In genomic region chr19:12800873-12801465, GRCh38 we compare ENCODE assay signal across 8 cellular contexts. TPM values are rescaled to one million over a fixed set of nuclear protein-coding genes. Genes with fewer than 3 reads are reported as not detected.
DNase-seq lines count a peak whose midpoint lies in the region; TF ChIP-seq lines count a peak whose summit lies in the region.

No MANE protein-coding gene starts in this region.

- H3K4me3 ChIP-seq in GM12864 (ENCODE audit: low read depth, low read length), result peak overlapping the region; percentile 77
- H3K4me3 ChIP-seq in SJSA1, result peak overlapping the region; percentile 15
- peak overlapping the region; percentile 93 for H3K4me3 ChIP-seq in ectodermal cell (ENCODE audit: insufficient read depth, low read depth, low read length)
- peak overlapping the region; percentile 61 to 94 for H3K4me3 ChIP-seq in muscle layer of colon (ENCODE audit: low read depth in 1 of 2, low read length in 2 of 2)

- DNase-seq in GM12864 (ENCODE audit: low read depth) (no peak), SJSA1 (ENCODE audit: low read depth in 1 of 2, low spot score in 2 of 2) (no peak), NCI-H1930 (lab: John Stamatoyannopoulos, UW) (no peak), NCI-H187 treated with DMSO at 0.1 percent for 48 hours (lab: John Stamatoyannopoulos, UW) (no peak), NCI-H446 treated with DMSO at 0.1 percent for 48 hours (lab: John Stamatoyannopoulos, UW) (no peak)
- no peak for DNase-seq in NK-92 treated with Interleukin-12 subunit alpha and Interleukin-12 subunit beta, amount 100 ng/mL, for 24 hours (lab: John Stamatoyannopoulos, UW)

- 4 to 5% methylated on average over 38 of the region's 38 CpGs for WGBS in ectodermal cell, 2 experiments

- peaks cover 12% of the 10 kb centered on the region for H3K4me1 ChIP-seq in SJSA1 (replicated peaks)
- H3K4me1 ChIP-seq in ectodermal cell (ENCODE audit: control insufficient read depth, insufficient read depth, low read length), result peaks cover 16% of the 10 kb centered on the region
- H3K4me1 ChIP-seq in muscle layer of colon (ENCODE audit: insufficient read depth, low read length), result peaks cover 23% of the 10 kb centered on the region

- H3K9me3 ChIP-seq in SJSA1 (replicated peaks) (no peaks in the 10 kb centered on the region), ectodermal cell (ENCODE audit: control insufficient read depth, low read length) (no peaks in the 10 kb centered on the region), muscle layer of colon (ENCODE audit: low read length) (no peaks in the 10 kb centered on the region)

- H3K36me3 ChIP-seq in SJSA1 (no peaks in the 10 kb centered on the region), ectodermal cell (ENCODE audit: control insufficient read depth, insufficient read depth, low read length) (peaks cover 13% of the 10 kb centered on the region), muscle layer of colon (ENCODE audit: insufficient read depth, low read length) (peaks cover 22% of the 10 kb centered on the region)

- peak overlapping the region; percentile 84 for H3K9ac ChIP-seq in muscle layer of colon (ENCODE audit: low read length)

- H3K27me3 ChIP-seq in SJSA1 (replicated peaks) (peaks cover 31% of the 10 kb centered on the region), ectodermal cell (ENCODE audit: control insufficient read depth, insufficient read depth, low read length, poor library complexity, severe bottlenecking) (peaks cover 9% of the 10 kb centered on the region), muscle layer of colon (ENCODE audit: control insufficient read depth in 1 of 2, insufficient read depth in 2 of 2, low read length in 2 of 2) (no peaks in the 10 kb centered on the region)

- H3K27ac ChIP-seq in SJSA1 (no peak overlapping the region), ectodermal cell (ENCODE audit: insufficient read depth, low read depth, low read length, poor library complexity, severe bottlenecking) (no peak overlapping the region), muscle layer of colon (ENCODE audit: low read depth, low read length) (peak overlapping the region; percentile 69)

- TF ChIP-seq CTCF in GM12864 (IDR thresholded peaks at IDR 0.05; ENCODE audit: low read depth, low read length, missing control alignments), result no peak

RNA-seq across cellular contexts. Expression of gene PRDX2, which starts 0.6 kb away (rescaled TPM):
- total RNA-seq in SJSA1 (2014; rRNA removed; shearing (Covaris generic)), result 4.6 and 8.7 TPM in 2 replicates
- 529 TPM for polyA plus RNA-seq in ectodermal cell (2013, experiment 1 of 4)
- polyA plus RNA-seq in ectodermal cell (2013, experiment 2 of 4), result 504 TPM
- polyA plus RNA-seq in ectodermal cell (2013, experiment 3 of 4), result 435 TPM
- 470 TPM for polyA plus RNA-seq in ectodermal cell (2013, experiment 4 of 4)

RNA-seq across cellular contexts. Expression of gene THSD8, which starts 0.9 kb away (rescaled TPM):
- total RNA-seq in SJSA1 (2014; rRNA removed; shearing (Covaris generic)), result not detected in 2 replicates
- 31.0 TPM for polyA plus RNA-seq in ectodermal cell (2013, experiment 1 of 4)
- polyA plus RNA-seq in ectodermal cell (2013, experiment 2 of 4), result 34.3 TPM
- 16.1 TPM for polyA plus RNA-seq in ectodermal cell (2013, experiment 3 of 4)
- polyA plus RNA-seq in ectodermal cell (2013, experiment 4 of 4), result 19.4 TPM

RNA-seq across cellular contexts. Expression of gene RNASEH2A, which starts 5.4 kb away (rescaled TPM):
- 68.8 and 78.9 TPM in 2 replicates for total RNA-seq in SJSA1 (2014; rRNA removed; shearing (Covaris generic))
- 86.4 TPM for polyA plus RNA-seq in ectodermal cell (2013, experiment 1 of 4)
- 81.8 TPM for polyA plus RNA-seq in ectodermal cell (2013, experiment 2 of 4)
- 66.9 TPM for polyA plus RNA-seq in ectodermal cell (2013, experiment 3 of 4)
- 64.8 TPM for polyA plus RNA-seq in ectodermal cell (2013, experiment 4 of 4)

RNA-seq across cellular contexts. Expression of gene JUNB, which starts 9.7 kb away (rescaled TPM):
- total RNA-seq in SJSA1 (2014; rRNA removed; shearing (Covaris generic)), result 112 and 115 TPM in 2 replicates
- 15.3 TPM for polyA plus RNA-seq in ectodermal cell (2013, experiment 1 of 4)
- 11.9 TPM for polyA plus RNA-seq in ectodermal cell (2013, experiment 2 of 4)
- polyA plus RNA-seq in ectodermal cell (2013, experiment 3 of 4), result 9.4 TPM
- polyA plus RNA-seq in ectodermal cell (2013, experiment 4 of 4), result 7.2 TPM

RNA-seq across cellular contexts. Expression of gene HOOK2, which starts 25.6 kb away (rescaled TPM):
- total RNA-seq in SJSA1 (2014; rRNA removed; shearing (Covaris generic)), result 12.4 and 27.5 TPM in 2 replicates
- 32.3 TPM for polyA plus RNA-seq in ectodermal cell (2013, experiment 1 of 4)
- 29.2 TPM for polyA plus RNA-seq in ectodermal cell (2013, experiment 2 of 4)
- 26.8 TPM for polyA plus RNA-seq in ectodermal cell (2013, experiment 3 of 4)
- 27.6 TPM for polyA plus RNA-seq in ectodermal cell (2013, experiment 4 of 4)

Comparison
In these comparisons a context has a peak if more than half of its experiments do, and no peak if none do; other contexts are left out.
1. H3K4me3 ChIP-seq: peak in every context shown above with its lines; median percentile 93 in ectodermal cell; 78 in muscle layer of colon; 77 in GM12864; 15 in SJSA1.